In genomic region chrX:106707771-106708454, GRCh38 we compare ENCODE assay signal across 11 cellular contexts. TPM values are rescaled to one million over a fixed set of nuclear protein-coding genes. Genes with fewer than 3 reads are reported as not detected.
DNase-seq lines count a peak whose midpoint lies in the region; ATAC-seq and TF ChIP-seq lines count a peak whose summit lies in the region.
"Had no signal": no experiment of that assay in that cellular context is flagged by ENCODE, and none has a peak within 500 bp of the region (broad histone marks: within the 10 kb centered on the region; RNA-seq: fewer than 3 reads in every experiment).

No MANE protein-coding gene starts in this region.

- H3K9me3 ChIP-seq in left lung = no peaks in the 10 kb centered on the region

- H3K27me3 ChIP-seq in brain microvascular endothelial cell (replicated peaks) (no peaks in the 10 kb centered on the region), left lung (no peaks in the 10 kb centered on the region)

- ATAC-seq in left lung = peak; percentile 76
- ATAC-seq in GM21390 (IDR thresholded peaks at IDR 0.05; ENCODE audit: unreplicated experiment) = no peak
- no peak for ATAC-seq in HG03045 (IDR thresholded peaks at IDR 0.05; ENCODE audit: unreplicated experiment)
- ATAC-seq in HG03196 (IDR thresholded peaks at IDR 0.05; ENCODE audit: unreplicated experiment) = no peak

- no peaks in the 10 kb centered on the region for H3K36me3 ChIP-seq in brain microvascular endothelial cell (replicated peaks)
- no peaks in the 10 kb centered on the region for H3K36me3 ChIP-seq in left lung

- intact Hi-C loops in left lung (cut with DNase I) = no loop called here

- H3K4me3 ChIP-seq in AG09309 (ENCODE audit: control insufficient read depth, low read depth, low read length) (no peak overlapping the region), brain microvascular endothelial cell (ENCODE audit: low read depth, low read length) (no peak overlapping the region), left lung (no peak overlapping the region)

- in situ Hi-C loops in brain microvascular endothelial cell (cut with HindIII; ENCODE audit: low pct_ligation_motif_present, low sequenced_read_pairs) = no loop called here

- H3K27ac ChIP-seq in brain microvascular endothelial cell (peak overlapping the region; percentile 64), left lung (no peak overlapping the region)

- H3K4me1 ChIP-seq in left lung = no peaks in the 10 kb centered on the region

- TF ChIP-seq CTCF in AG09309 (IDR thresholded peaks at IDR 0.05; ENCODE audit: control insufficient read depth, insufficient read depth, low read depth, low read length, missing control alignments) (no peak), brain microvascular endothelial cell (IDR thresholded peaks at IDR 0.05; ENCODE audit: low read depth, low read length, missing control alignments) (no peak), left lung (IDR thresholded peaks at IDR 0.05) (no peak)

- DNase-seq in AG09309 (ENCODE audit: low read depth) (peak; percentile 84), HK-2 (ENCODE audit: unreplicated experiment) (peak; percentile 8), brain microvascular endothelial cell (peak; percentile 93), left lung (no peak), NCI-H1092 treated with DMSO at 0.1 percent for 48 hours (lab: John Stamatoyannopoulos, UW) (no peak)
- DNase-seq: naive B cell; NCI-H1105; stimulated activated CD4-positive, alpha-beta T cell treated with anti-CD3 and anti-CD28 coated beads, Interleukin-4, amount 100 ng/mL, for 4 hours had no signal

RNA-seq across cellular contexts. Expression of gene RNF128, which starts 18.6 kb away (rescaled TPM):
- total RNA-seq in left lung = 10 to 100 TPM; 13.3 to 20.8 TPM

Comparison
In these comparisons a context has a peak if more than half of its experiments do, and no peak if none do; other contexts are left out.
1. DNase-seq: peak in AG09309 (single experiment), HK-2 (single experiment) and brain microvascular endothelial cell (single experiment); none in left lung (0 of 2) and NCI-H1092 treated with DMSO at 0.1 percent for 48 hours (single experiment).